Comparison of ENCODE assay signal across 1 cellular context in genomic region chr18:58080516-58080915, GRCh38.
TF ChIP-seq lines count a peak whose summit lies in the region.

No MANE protein-coding gene starts in this region.

TF ChIP-seq in WTC11, 78 proteins besides CTCF, POLR2A, EP300 and RAD21 (continued from another document):
- TF ChIP-seq AFF4 (CRISPR knock-in tag; IDR thresholded peaks at IDR 0.05; ENCODE audit: borderline replicate concordance), result no peak
- TF ChIP-seq FOXP1 (CRISPR knock-in tag; IDR thresholded peaks at IDR 0.05; ENCODE audit: borderline replicate concordance), result no peak
- TF ChIP-seq KAT7 (CRISPR knock-in tag; IDR thresholded peaks at IDR 0.05; ENCODE audit: borderline replicate concordance), result no peak
- no peak for TF ChIP-seq NFYB (CRISPR knock-in tag; conservative IDR thresholded peaks at IDR 0.05; ENCODE audit: low read depth)
- no peak for TF ChIP-seq ZSCAN18 (CRISPR knock-in tag; IDR thresholded peaks at IDR 0.05)
- TF ChIP-seq HMGA2 (CRISPR knock-in tag; IDR thresholded peaks at IDR 0.05), result no peak
- TF ChIP-seq CREM (CRISPR knock-in tag; IDR thresholded peaks at IDR 0.05), result no peak
- no peak for TF ChIP-seq PRDM15 (CRISPR knock-in tag; IDR thresholded peaks at IDR 0.05)
